25 cellular contexts compared by ENCODE assay signal in the genomic region with DNA sequence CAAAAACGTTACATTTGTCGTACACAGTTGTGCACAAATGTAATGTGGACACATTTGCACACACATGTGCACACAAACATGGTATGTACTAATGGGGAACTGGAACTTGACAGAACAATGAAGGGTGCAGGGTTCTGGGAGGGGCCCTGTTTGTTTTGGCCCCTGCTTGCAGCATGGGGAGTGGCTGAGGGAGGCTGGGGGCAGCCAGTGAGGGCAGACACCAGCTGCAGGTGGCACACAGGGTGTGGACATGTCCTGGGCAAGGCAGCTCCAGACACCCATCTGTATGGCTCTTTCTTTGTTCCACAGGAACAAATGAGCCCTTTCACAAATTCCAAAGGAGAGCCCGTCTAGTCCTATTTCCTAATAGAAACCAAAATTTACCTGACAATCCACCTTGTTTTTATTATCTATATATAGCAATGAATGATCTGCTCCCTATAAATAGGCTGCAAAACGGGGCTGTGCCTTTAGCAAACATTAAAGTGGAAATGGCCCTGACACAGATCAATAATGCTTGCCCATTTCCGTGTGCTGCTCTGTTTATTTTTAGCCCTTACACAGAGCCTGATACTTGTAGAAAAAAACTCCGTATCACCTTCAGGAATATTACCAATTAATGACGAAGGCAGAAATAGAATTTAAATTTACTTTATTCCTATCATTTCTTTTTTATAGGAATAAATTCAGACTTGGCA. TPM values are rescaled to one million over a fixed set of nuclear protein-coding genes. Genes with fewer than 3 reads are reported as not detected.
DNase-seq lines count a peak whose midpoint lies in the region; ATAC-seq and TF ChIP-seq lines count a peak whose summit lies in the region.
"Had no signal": no experiment of that assay in that cellular context is flagged by ENCODE, and none has a peak within 500 bp of the region (broad histone marks: within the 10 kb centered on the region; RNA-seq: fewer than 3 reads in every experiment).

No MANE protein-coding gene starts in this region.

- H2AFZ ChIP-seq in mammary epithelial cell (ENCODE audit: low read depth, low read length) = no peak overlapping the region
- H2AFZ ChIP-seq: parathyroid adenoma had no signal

- H3K27me3 Mint-ChIP-seq in MCF 10A (ENCODE audit: insufficient read depth, unreplicated experiment) (no peaks in the 10 kb centered on the region), type B pancreatic cell (no peaks in the 10 kb centered on the region)
- H3K27me3 Mint-ChIP-seq: activated naive CD4-positive, alpha-beta T cell treated with anti-CD3 and anti-CD28 coated beads, Interleukin-2, amount 10 ng/mL, durations not matched to agents 7 days and 5 days had no signal

- ATAC-seq in right lobe of liver = peak; percentile 62 to 95 (median 78)
- ATAC-seq: sciatic nerve had no signal

- no peak for TF ChIP-seq CTCF in MCF 10A (IDR thresholded peaks at IDR 0.05; ENCODE audit: unreplicated experiment)
- TF ChIP-seq CTCF in mammary epithelial cell (conservative IDR thresholded peaks at IDR 0.05 in 1 of 2, IDR thresholded peaks at IDR 0.05 in 1 of 2; ENCODE audit: extremely low read depth in 1 of 2, insufficient read depth in 1 of 2, low read depth in 1 of 2, low read length in 2 of 2) = no peak
- TF ChIP-seq CTCF in right lobe of liver (IDR thresholded peaks at IDR 0.05) = no peak
- TF ChIP-seq CTCF in type B pancreatic cell (conservative IDR thresholded peaks at IDR 0.05) = no peak

- BruUV-seq in MCF 10A (replicated peaks; lab: Mats Ljungman, UMichigan) = no TSS peak
- BruUV-seq in mammary epithelial cell (replicated peaks; lab: Mats Ljungman, UMichigan) = no TSS peak

- DNase-seq in MCF 10A (ENCODE audit: unreplicated experiment) (no peak), mammary epithelial cell (no peak), NCI-H748 treated with DMSO at 0.1 percent for 48 hours (lab: John Stamatoyannopoulos, UW) (peak; percentile 63), right lobe of liver (no peak), type B pancreatic cell (ENCODE audit: extremely low spot score, unreplicated experiment) (no peak), NCI-H128 (lab: John Stamatoyannopoulos, UW; ENCODE audit: unreplicated experiment) (no peak), DMS114 treated with DMSO at 0.1 percent for 48 hours (lab: John Stamatoyannopoulos, UW; ENCODE audit: unreplicated experiment) (no peak)
- DNase-seq in stimulated activated CD8-positive, alpha-beta memory T cell treated with anti-CD3 and anti-CD28 coated beads, Interleukin-4, amount 100 ng/mL, for 48 hours = no peak
- DNase-seq: 8988T; activated CD8-positive, alpha-beta memory T cell treated with anti-CD3 and anti-CD28 coated beads for 24 hours; activated naive CD4-positive, alpha-beta T cell treated with anti-CD3 and anti-CD28 coated beads, Interleukin-2, amount 10 ng/mL, durations not matched to agents 7 days and 5 days; activated T-cell treated with anti-CD3 and anti-CD28 coated beads, Interleukin-2, amount 50 U/mL, for 48 hours; AML-193; anterior cingulate cortex; Caco-2; dermis blood vessel endothelial cell; GOT3; kidney glomerular epithelial cell; MM.1S; NCI-H1436; SJCRH30 had no signal

- H3K9me3 ChIP-seq in mammary epithelial cell (replicated peaks; ENCODE audit: insufficient read depth, low read length) (no peaks in the 10 kb centered on the region), right lobe of liver (no peaks in the 10 kb centered on the region)
- H3K9me3 ChIP-seq: Caco-2, SJCRH30 had no signal

- H3K79me2 ChIP-seq in mammary epithelial cell (ENCODE audit: insufficient read depth, low read length) = no peaks in the 10 kb centered on the region
- H3K79me2 ChIP-seq: parathyroid adenoma had no signal

- H3K4me3 ChIP-seq in mammary epithelial cell (replicated peaks in 1 of 3; ENCODE audit: insufficient read depth in 1 of 3, low read depth in 2 of 3, low read length in 3 of 3) (no peak overlapping the region), right lobe of liver (no peak overlapping the region)
- H3K4me3 ChIP-seq: SJCRH30 had no signal

- H4K20me1 ChIP-seq in mammary epithelial cell (ENCODE audit: insufficient read depth, low read length) = no peaks in the 10 kb centered on the region

- H3K27ac Mint-ChIP-seq in MCF 10A (ENCODE audit: low read depth, unreplicated experiment) (peak overlapping the region; percentile 55), type B pancreatic cell (peak overlapping the region; percentile 18)
- H3K27ac Mint-ChIP-seq: activated naive CD4-positive, alpha-beta T cell treated with anti-CD3 and anti-CD28 coated beads, Interleukin-2, amount 10 ng/mL, durations not matched to agents 7 days and 5 days; nephron had no signal

- H3K4me2 ChIP-seq in mammary epithelial cell (ENCODE audit: insufficient read depth, low read depth, low read length) = no peak overlapping the region

- H3K27me3 ChIP-seq in mammary epithelial cell (ENCODE audit: insufficient read depth, low read length) = no peaks in the 10 kb centered on the region
- no peaks in the 10 kb centered on the region for H3K27me3 ChIP-seq in right lobe of liver
- H3K27me3 ChIP-seq: SJCRH30 had no signal

- 73% methylated on average over 7 of the region's 7 CpGs for WGBS in mammary epithelial cell (ENCODE audit: low coverage, missing lambda C conversion rate)
- 41% methylated on average over 6 of the region's 7 CpGs for WGBS in right lobe of liver (ENCODE audit: insufficient coverage, low coverage, low lambda C conversion rate, missing lambda C conversion rate)

- intact Hi-C loops in MCF 10A (cut with micrococcal nuclease) (no loop called here), mammary epithelial cell (cut with micrococcal nuclease) (no loop called here), right lobe of liver (cut with DNase I) (no loop called here)

- POLR2A ChIA-PET in MCF 10A (lab: Yijun Ruan, JAX) = no interaction called here

- H3K4me1 ChIP-seq in mammary epithelial cell (ENCODE audit: insufficient read depth, low read length) (no peaks in the 10 kb centered on the region), right lobe of liver (no peaks in the 10 kb centered on the region)
- H3K4me1 ChIP-seq: parathyroid adenoma had no signal

- CTCF ChIA-PET in MCF 10A (lab: Yijun Ruan, JAX) = interaction anchor here (0.6 to 0.7 kb wide), 2 partner anchors 202 to 658 kb away, joined by 3 to 5 read pairs; no protein-coding TSS in a partner anchor
- CTCF ChIA-PET in mammary epithelial cell (lab: Charles Lee; ENCODE audit: low non-redundant PET) = no interaction called here

- H3K36me3 ChIP-seq in mammary epithelial cell (ENCODE audit: insufficient read depth, low read length) = no peaks in the 10 kb centered on the region
- no peaks in the 10 kb centered on the region for H3K36me3 ChIP-seq in right lobe of liver
- H3K36me3 ChIP-seq: SJCRH30 had no signal

- TF ChIP-seq POLR2A in right lobe of liver (IDR thresholded peaks at IDR 0.05) = no peak

- H3K36me3 Mint-ChIP-seq in MCF 10A (ENCODE audit: insufficient read depth, unreplicated experiment) (no peaks in the 10 kb centered on the region), type B pancreatic cell (no peaks in the 10 kb centered on the region)
- H3K36me3 Mint-ChIP-seq: activated naive CD4-positive, alpha-beta T cell treated with anti-CD3 and anti-CD28 coated beads, Interleukin-2, amount 10 ng/mL, durations not matched to agents 7 days and 5 days had no signal

- H3K27ac ChIP-seq in mammary epithelial cell (ENCODE audit: insufficient read depth, low read depth, low read length) (no peak overlapping the region), right lobe of liver (no peak overlapping the region)
- H3K27ac ChIP-seq: HL-60, parathyroid adenoma, SJCRH30 had no signal

- no peaks in the 10 kb centered on the region for H3K9me3 Mint-ChIP-seq in MCF 10A (ENCODE audit: unreplicated experiment)
- peaks cover 11% of the 10 kb centered on the region for H3K9me3 Mint-ChIP-seq in type B pancreatic cell
- H3K9me3 Mint-ChIP-seq: activated naive CD4-positive, alpha-beta T cell treated with anti-CD3 and anti-CD28 coated beads, Interleukin-2, amount 10 ng/mL, durations not matched to agents 7 days and 5 days; nephron had no signal

- dilution Hi-C loops in mammary epithelial cell (cut with HindIII; ENCODE audit: low sequenced_read_pairs) = no loop called here

- H3K4me1 Mint-ChIP-seq in MCF 10A (ENCODE audit: insufficient read depth, unreplicated experiment) (no peaks in the 10 kb centered on the region), type B pancreatic cell (ENCODE audit: unreplicated experiment) (peaks cover 12% of the 10 kb centered on the region)
- H3K4me1 Mint-ChIP-seq: activated naive CD4-positive, alpha-beta T cell treated with anti-CD3 and anti-CD28 coated beads, Interleukin-2, amount 10 ng/mL, durations not matched to agents 7 days and 5 days had no signal

- H3K4me3 Mint-ChIP-seq in MCF 10A (ENCODE audit: unreplicated experiment) (no peak overlapping the region), type B pancreatic cell (no peak overlapping the region)
- H3K4me3 Mint-ChIP-seq: activated naive CD4-positive, alpha-beta T cell treated with anti-CD3 and anti-CD28 coated beads, Interleukin-2, amount 10 ng/mL, durations not matched to agents 7 days and 5 days; nephron had no signal

- in situ Hi-C loops in mammary epithelial cell (cut with MboI; ENCODE audit: low sequenced_read_pairs in 2 of 2) = no loop called here

- no peak overlapping the region for H3K9ac ChIP-seq in mammary epithelial cell (ENCODE audit: insufficient read depth, low read length)
- H3K9ac ChIP-seq: parathyroid adenoma had no signal

RNA-seq across cellular contexts. Expression of a gene that starts 26.4 kb away (rescaled TPM):
- total RNA-seq in MCF 10A (2022) (5.4 and 6.9 TPM in 2 replicates), mammary epithelial cell (1 to 10 TPM; 4.0 to 5.0 TPM), right lobe of liver (1 to 10 TPM in 3 of 6 experiments, under 1 TPM in 3; 0.33 to 4.3 (median 0.77) TPM), type B pancreatic cell (ENCODE audit: low replicate concordance) (4.9 and 5.9 TPM in 2 replicates)
- polyA plus RNA-seq in mammary epithelial cell = 6.2 TPM
- 5.7 TPM for polyA minus RNA-seq in mammary epithelial cell
